In genomic region chrX:12583543-12583942, GRCh38 we compare ENCODE assay signal across 1 cellular context.
TF ChIP-seq lines count a peak whose summit lies in the region.

No MANE protein-coding gene starts in this region.

TF ChIP-seq in GM23338, 12 proteins besides CTCF, POLR2A, EP300 and RAD21 (continued from another document):
- TF ChIP-seq REST (IDR thresholded peaks at IDR 0.05; ENCODE audit: unreplicated experiment) (no peak), ZNF114 (CRISPR knock-in tag; IDR thresholded peaks at IDR 0.05) (no peak), NANOG (IDR thresholded peaks at IDR 0.05; ENCODE audit: borderline replicate concordance) (no peak), ETS1 (IDR thresholded peaks at IDR 0.05) (no peak), CREB1 (CRISPR knock-in tag; IDR thresholded peaks at IDR 0.05; ENCODE audit: low read depth) (no peak), ZNF462 (CRISPR knock-in tag; IDR thresholded peaks at IDR 0.05) (no peak), JUNB (IDR thresholded peaks at IDR 0.05; ENCODE audit: unreplicated experiment) (no peak), ZNF331 (CRISPR knock-in tag; IDR thresholded peaks at IDR 0.05; ENCODE audit: low read depth) (no peak), POLR2AphosphoS5 (IDR thresholded peaks at IDR 0.05; ENCODE audit: low read depth) (no peak), STAT1 (IDR thresholded peaks at IDR 0.05; ENCODE audit: unreplicated experiment) (no peak)
TF ChIP-seq in GM23338: peak in this region for 0.
